Comparison of ENCODE assay signal across 12 cellular contexts in the genomic region with DNA sequence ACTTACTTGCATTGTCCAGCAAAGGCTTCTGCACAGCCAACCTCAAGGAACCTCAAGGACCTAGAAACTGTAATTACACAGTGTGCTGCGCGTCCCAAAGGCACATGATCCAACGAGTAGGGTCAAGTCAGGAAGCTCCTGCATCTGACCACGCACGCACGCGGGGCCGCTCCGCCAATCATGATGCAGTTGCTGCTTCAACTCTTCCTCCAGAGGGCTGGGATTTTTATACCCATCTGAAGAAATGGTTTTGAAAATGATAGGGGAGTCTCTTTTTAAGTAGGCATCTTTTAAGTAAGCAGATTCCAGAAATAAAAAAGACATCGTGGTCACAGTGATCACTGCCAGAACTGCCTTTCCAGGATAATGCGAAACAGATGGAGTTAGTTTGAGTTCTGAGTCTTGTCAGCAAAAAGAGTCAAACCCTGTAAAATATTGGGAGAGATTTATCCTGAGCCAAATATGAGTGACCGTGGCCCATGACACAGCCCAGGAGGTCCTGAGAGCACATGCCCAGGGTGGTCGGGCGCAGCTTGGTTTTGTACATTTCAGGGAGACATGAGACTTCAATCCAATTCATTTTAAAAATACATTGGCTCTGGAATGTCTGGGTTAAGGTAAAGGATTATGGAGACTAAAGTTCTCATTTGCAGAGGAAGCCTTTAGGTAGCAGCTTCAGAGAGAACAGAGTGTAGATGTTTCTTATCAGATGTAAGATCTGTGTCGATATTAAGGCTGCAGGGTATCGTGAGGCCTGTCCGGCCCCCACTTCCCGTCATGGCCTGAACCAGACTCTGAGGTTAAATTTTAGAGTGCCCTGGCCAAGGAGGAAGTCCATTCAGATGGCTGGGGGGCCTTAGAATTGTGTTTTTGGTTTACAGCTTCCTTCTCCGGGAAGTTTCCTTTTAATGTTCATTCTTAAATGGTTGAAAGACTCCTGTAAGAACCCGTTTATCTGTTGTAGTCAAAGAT. TPM values are rescaled to one million over a fixed set of nuclear protein-coding genes. Genes with fewer than 3 reads are reported as not detected.
DNase-seq lines count a peak whose midpoint lies in the region; ATAC-seq and TF ChIP-seq lines count a peak whose summit lies in the region.
"Had no signal": no experiment of that assay in that cellular context is flagged by ENCODE, and none has a peak within 500 bp of the region (broad histone marks: within the 10 kb centered on the region; RNA-seq: fewer than 3 reads in every experiment).

No MANE protein-coding gene starts in this region.

- H3K4me3 ChIP-seq in SK-N-SH (ENCODE audit: low read depth in 2 of 2, low read length in 1 of 2) (no peak overlapping the region), foreskin fibroblast (ENCODE audit: low read depth in 1 of 2, low read length in 2 of 2) (no peak overlapping the region), psoas muscle (no peak overlapping the region)

- H3K36me3 ChIP-seq in SK-N-SH (replicated peaks in 1 of 2; ENCODE audit: control insufficient read depth in 1 of 2, insufficient read depth in 2 of 2, low read length in 1 of 2), result no peaks in the 10 kb centered on the region
- no peaks in the 10 kb centered on the region for H3K36me3 ChIP-seq in psoas muscle (ENCODE audit: insufficient read depth in 1 of 2, low read depth in 1 of 2)

- peak overlapping the region in 1 of 2 experiments; percentile 58; a peak in 2 of 4 replicates for H3K27ac ChIP-seq in SK-N-SH (ENCODE audit: low read depth in 2 of 2, low read length in 1 of 2)
- H3K27ac ChIP-seq in psoas muscle, result peak overlapping the region; percentile 67
- no peak overlapping the region for H3K27ac ChIP-seq in foreskin keratinocyte

- H4K20me1 ChIP-seq in SK-N-SH (ENCODE audit: insufficient read depth), result no peaks in the 10 kb centered on the region

- H3K9me2 ChIP-seq in SK-N-SH, result no peaks in the 10 kb centered on the region

- TF ChIP-seq RAD21 in SK-N-SH (IDR thresholded peaks at IDR 0.05; ENCODE audit: low read length), result no peak

- TF ChIP-seq EP300 in SK-N-SH (IDR thresholded peaks at IDR 0.05; ENCODE audit: borderline replicate concordance in 1 of 2, low read depth in 1 of 2, low read length in 1 of 2), result no peak

- H3K9ac ChIP-seq in SK-N-SH, result no peak overlapping the region

- no peak overlapping the region for H2AFZ ChIP-seq in SK-N-SH (ENCODE audit: low read depth)

- CTCF ChIA-PET in SK-N-SH (lab: Yijun Ruan, JAX), result interaction anchor here (0.6 to 0.9 kb wide), 2 partner anchors 11 to 89 kb away, joined by 3 to 4 read pairs; no protein-coding TSS in a partner anchor

- intact Hi-C loops in psoas muscle (cut with DNase I), result no loop called here

- H3K79me2 ChIP-seq in SK-N-SH (ENCODE audit: insufficient read depth), result no peaks in the 10 kb centered on the region

- DNase-seq in CMK (ENCODE audit: low read depth), result peak; percentile 49
- DNase-seq in SK-N-SH, result no peak
- peak; percentile 62 to 78 for DNase-seq in foreskin fibroblast
- DNase-seq in psoas muscle, result no peak
- no peak for DNase-seq in kidney tubule cell (ENCODE audit: low spot score)
- no peak for DNase-seq in NCI-H1105 treated with DMSO at 0.1 percent for 48 hours (lab: John Stamatoyannopoulos, UW)
- DNase-seq in foreskin keratinocyte, result no peak
- DNase-seq: activated T-cell treated with anti-CD3 and anti-CD28 coated beads, Interleukin-2, amount 50 U/mL, for 4 hours; cerebellar nuclear complex; T-helper 1 cell had no signal

- TF ChIP-seq CTCF in SK-N-SH (IDR thresholded peaks at IDR 0.05) (no peak), foreskin fibroblast (IDR thresholded peaks at IDR 0.05; ENCODE audit: low read depth, low read length) (no peak), psoas muscle (IDR thresholded peaks at IDR 0.05) (no peak), foreskin keratinocyte (conservative IDR thresholded peaks at IDR 0.05) (no peak)

- peak in 2 of 4 donors; percentile 26 to 38 for ATAC-seq in psoas muscle
- ATAC-seq in HG03439 (IDR thresholded peaks at IDR 0.05; ENCODE audit: unreplicated experiment), result no peak
- ATAC-seq in foreskin keratinocyte, result no peak
- ATAC-seq: activated T-cell treated with anti-CD3 and anti-CD28 coated beads, Interleukin-2, amount 50 U/mL, for 4 hours had no signal

- H3K4me1 ChIP-seq in SK-N-SH (ENCODE audit: control insufficient read depth in 1 of 2, insufficient read depth in 2 of 2, low read depth in 1 of 2, low read length in 1 of 2), result peaks cover 6 to 29% of the 10 kb centered on the region in 2 experiments; a peak in 2 of 4 replicates
- peaks cover 11% of the 10 kb centered on the region for H3K4me1 ChIP-seq in psoas muscle
- H3K4me1 ChIP-seq in foreskin keratinocyte, result no peaks in the 10 kb centered on the region

- no peaks in the 10 kb centered on the region for H3F3A ChIP-seq in SK-N-SH (replicated peaks; ENCODE audit: insufficient read depth)

- WGBS in SK-N-SH (ENCODE audit: low lambda C conversion rate), result 71% methylated on average over 17 of the region's 20 CpGs
- 35 to 41% (median 37%) methylated on average over 20 of the region's 20 CpGs for WGBS in psoas muscle, 3 donors

- H3K9me3 ChIP-seq in SK-N-SH (no peaks in the 10 kb centered on the region), psoas muscle (no peaks in the 10 kb centered on the region)

- POLR2A ChIA-PET in SK-N-SH (lab: Yijun Ruan, JAX), result no interaction called here

- H3K27me3 ChIP-seq in SK-N-SH (ENCODE audit: insufficient read depth) (no peaks in the 10 kb centered on the region), psoas muscle (ENCODE audit: insufficient read depth in 3 of 3, low read length in 2 of 3) (peaks cover 0 to 13% (median 0%) of the 10 kb centered on the region in 3 donors), foreskin keratinocyte (peaks cover 7% of the 10 kb centered on the region)

- H3K4me2 ChIP-seq in SK-N-SH, result no peak overlapping the region

TF ChIP-seq in SK-N-SH, 30 proteins besides CTCF, POLR2A, EP300 and RAD21:
- TF ChIP-seq, protein P1, sequence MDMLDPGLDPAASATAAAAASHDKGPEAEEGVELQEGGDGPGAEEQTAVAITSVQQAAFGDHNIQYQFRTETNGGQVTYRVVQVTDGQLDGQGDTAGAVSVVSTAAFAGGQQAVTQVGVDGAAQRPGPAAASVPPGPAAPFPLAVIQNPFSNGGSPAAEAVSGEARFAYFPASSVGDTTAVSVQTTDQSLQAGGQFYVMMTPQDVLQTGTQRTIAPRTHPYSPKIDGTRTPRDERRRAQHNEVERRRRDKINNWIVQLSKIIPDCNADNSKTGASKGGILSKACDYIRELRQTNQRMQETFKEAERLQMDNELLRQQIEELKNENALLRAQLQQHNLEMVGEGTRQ (IDR thresholded peaks at IDR 0.05; ENCODE audit: borderline replicate concordance, low read depth, low read length), result no peak
- 0 out of 2 replicates have a peak, but pooled peaks have one; percentile 6 for TF ChIP-seq TCF12 (IDR thresholded peaks at IDR 0.05)

RNA-seq across cellular contexts. Expression of gene KIF25, which starts 34.2 kb away (rescaled TPM):
- polyA plus RNA-seq in SK-N-SH (2012; rRNA removed) (not detected in 2 replicates), psoas muscle (under 1 TPM; 0.10 to 0.23 (median 0.14) TPM), foreskin keratinocyte (not detected in 2 replicates)
- not detected in 2 replicates for polyA plus RNA-seq in SK-N-SH (2012; cell fraction: cytosol; rRNA removed)
- 0.29 TPM in 1 of 2 replicates, not detected in the other for polyA plus RNA-seq in SK-N-SH (2012; cell fraction: nucleus; rRNA removed)
- total RNA-seq in psoas muscle (under 1 TPM in 2 of 4 donors, not detected in 2; 0.20 to 0.43 TPM), foreskin keratinocyte (not detected in 2 replicates)
- total RNA-seq: activated T-cell treated with anti-CD3 and anti-CD28 coated beads, Interleukin-2, amount 50 U/mL, for 4 hours had no signal

RNA-seq across cellular contexts. Expression of gene FRMD1, which starts 47.3 kb away (rescaled TPM):
- polyA plus RNA-seq in SK-N-SH (2012; rRNA removed) (0.02 TPM in 1 of 2 replicates, not detected in the other), psoas muscle (under 1 TPM; 0.01 to 0.77 (median 0.14) TPM), foreskin keratinocyte (not detected in 2 replicates)
- 0.01 TPM in 1 of 2 replicates, not detected in the other for polyA plus RNA-seq in SK-N-SH (2012; cell fraction: cytosol; rRNA removed)
- 0.01 and 0.08 TPM in 2 replicates for polyA plus RNA-seq in SK-N-SH (2012; cell fraction: nucleus; rRNA removed)
- total RNA-seq in psoas muscle (1 to 10 TPM in 1 of 4 donors, under 1 TPM in 3; 0.17 to 2.9 (median 0.29) TPM), foreskin keratinocyte (not detected in 2 replicates)
- total RNA-seq: activated T-cell treated with anti-CD3 and anti-CD28 coated beads, Interleukin-2, amount 50 U/mL, for 4 hours; H1 had no signal

Comparison
In these comparisons a context has a peak if more than half of its experiments do, and no peak if none do; other contexts are left out.
1. DNase-seq: peak in CMK (single experiment) and foreskin fibroblast (2 of 2); none in SK-N-SH (single experiment), psoas muscle (0 of 2), kidney tubule cell (single experiment), NCI-H1105 treated with DMSO at 0.1 percent for 48 hours (single experiment) and foreskin keratinocyte (0 of 2).